ENCODE assay signal across 16 cellular contexts in the genomic region with DNA sequence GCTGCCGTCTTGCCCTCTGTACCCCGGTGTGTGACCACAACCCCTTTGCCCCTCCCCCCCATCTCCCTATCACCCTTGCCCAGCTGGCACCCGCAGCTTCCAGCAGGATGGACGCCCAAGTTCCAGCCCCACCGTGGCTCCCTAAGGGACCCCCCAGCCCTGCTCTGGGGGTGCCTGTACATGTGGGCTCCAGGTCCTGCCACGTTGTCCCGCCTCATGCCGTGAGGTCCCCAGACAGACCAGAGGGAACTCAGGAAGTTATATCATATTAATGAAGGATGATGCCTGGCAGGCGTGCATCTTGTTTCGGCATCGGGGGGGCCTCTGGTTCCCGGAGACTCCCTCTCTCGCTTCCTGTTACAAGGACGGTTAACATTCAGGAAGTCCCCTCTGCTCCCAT. TPM values are rescaled to one million over a fixed set of nuclear protein-coding genes. Genes with fewer than 3 reads are reported as not detected.
DNase-seq lines count a peak whose midpoint lies in the region; ATAC-seq and TF ChIP-seq lines count a peak whose summit lies in the region.
"Had no signal": no experiment of that assay in that cellular context is flagged by ENCODE, and none has a peak within 500 bp of the region (broad histone marks: within the 10 kb centered on the region; RNA-seq: fewer than 3 reads in every experiment).

No MANE protein-coding gene starts in this region.

- H3K27ac ChIP-seq in ascending aorta (peak overlapping the region; percentile 97 to 98), transverse colon (peak overlapping the region in 3 of 4 donors; percentile 67 to 82 (median 68))
- H3K27ac ChIP-seq: VCaP had no signal

- no peak for TF ChIP-seq EP300 in transverse colon (IDR thresholded peaks at IDR 0.05; ENCODE audit: low read depth)

- in situ Hi-C loops in transverse colon (cut with MboI; ENCODE audit: low pct_ligation_motif_present in 1 of 4, low pct_unique_long_range_greater_than_20kb in 1 of 4, low sequenced_read_pairs in 3 of 4), result no loop called here

- peak overlapping the region; percentile 61 for H3K27ac Mint-ChIP-seq in activated naive CD4-positive, alpha-beta T cell treated with anti-CD3 and anti-CD28 coated beads for 36 hours
- H3K27ac Mint-ChIP-seq in activated naive CD4-positive, alpha-beta T cell treated with anti-CD3 and anti-CD28 coated beads, Interleukin-2, amount 10 ng/mL, durations not matched to agents 7 days and 5 days, result no peak overlapping the region
- peak overlapping the region; percentile 56 to 90 (median 75) for H3K27ac Mint-ChIP-seq in nephron
- no peak overlapping the region for H3K27ac Mint-ChIP-seq in natural killer cell treated with Interleukin-12 subunit alpha and Interleukin-12 subunit beta and Interleukin-15 and Interleukin-18, amount 100 ng/mL, for 72 hours
- H3K27ac Mint-ChIP-seq: natural killer cell had no signal

- WGBS in transverse colon (ENCODE audit: low coverage in 1 of 2), 2 donors, result 50 to 65% methylated on average over 6 to 14 of the region's 14 CpGs

- H3K9me3 ChIP-seq in ascending aorta (no peaks in the 10 kb centered on the region), transverse colon (no peaks in the 10 kb centered on the region)
- H3K9me3 ChIP-seq: left lung had no signal

- intact Hi-C loops in activated naive CD4-positive, alpha-beta T cell treated with anti-CD3 and anti-CD28 coated beads for 36 hours (cut with micrococcal nuclease), result no loop called here
- intact Hi-C loops in ascending aorta (cut with DNase I) (loop anchor here (10.0 kb wide), 1 partner anchor 618 kb away; no protein-coding TSS in a partner anchor), transverse colon (cut with DNase I; ENCODE audit: low total_unique reads) (no loop called here)

- no peaks in the 10 kb centered on the region for H3K27me3 ChIP-seq in ascending aorta
- H3K27me3 ChIP-seq in transverse colon, result peaks cover 5% of the 10 kb centered on the region

- H3K36me3 ChIP-seq in ascending aorta (peaks cover 0 to 8% of the 10 kb centered on the region in 2 donors), transverse colon (no peaks in the 10 kb centered on the region)
- H3K36me3 ChIP-seq: left lung had no signal

- no peaks in the 10 kb centered on the region for H3K9me3 Mint-ChIP-seq in activated naive CD4-positive, alpha-beta T cell treated with anti-CD3 and anti-CD28 coated beads for 36 hours
- no peaks in the 10 kb centered on the region for H3K9me3 Mint-ChIP-seq in activated naive CD4-positive, alpha-beta T cell treated with anti-CD3 and anti-CD28 coated beads, Interleukin-2, amount 10 ng/mL, durations not matched to agents 7 days and 5 days
- H3K9me3 Mint-ChIP-seq in nephron, result no peaks in the 10 kb centered on the region
- H3K9me3 Mint-ChIP-seq in natural killer cell treated with Interleukin-12 subunit alpha and Interleukin-12 subunit beta and Interleukin-15 and Interleukin-18, amount 100 ng/mL, for 72 hours, result no peaks in the 10 kb centered on the region
- H3K9me3 Mint-ChIP-seq: natural killer cell had no signal

- peaks cover 9% of the 10 kb centered on the region for H3K36me3 Mint-ChIP-seq in activated naive CD4-positive, alpha-beta T cell treated with anti-CD3 and anti-CD28 coated beads for 36 hours (ENCODE audit: low read depth)
- H3K36me3 Mint-ChIP-seq in activated naive CD4-positive, alpha-beta T cell treated with anti-CD3 and anti-CD28 coated beads, Interleukin-2, amount 10 ng/mL, durations not matched to agents 7 days and 5 days, result peaks cover 2% of the 10 kb centered on the region
- H3K36me3 Mint-ChIP-seq in nephron (ENCODE audit: low read depth), result no peaks in the 10 kb centered on the region
- no peaks in the 10 kb centered on the region for H3K36me3 Mint-ChIP-seq in natural killer cell treated with Interleukin-12 subunit alpha and Interleukin-12 subunit beta and Interleukin-15 and Interleukin-18, amount 100 ng/mL, for 72 hours
- H3K36me3 Mint-ChIP-seq: natural killer cell had no signal

- CTCF ChIA-PET in activated naive CD4-positive, alpha-beta T cell treated with anti-CD3 and anti-CD28 coated beads for 36 hours (lab: Charles Lee), result interaction anchor here (0.7 to 2.5 kb wide), 2 partner anchors 35 to 726 kb away, joined by 3 to 10 read pairs; a partner anchor contains a TSS
- CTCF ChIA-PET in activated naive CD4-positive, alpha-beta T cell treated with anti-CD3 and anti-CD28 coated beads, Interleukin-2, amount 10 ng/mL, durations not matched to agents 7 days and 5 days (lab: Charles Lee), result no interaction called here

- no peaks in the 10 kb centered on the region for H3K27me3 Mint-ChIP-seq in activated naive CD4-positive, alpha-beta T cell treated with anti-CD3 and anti-CD28 coated beads for 36 hours (ENCODE audit: low read depth)
- peaks cover 13% of the 10 kb centered on the region for H3K27me3 Mint-ChIP-seq in activated naive CD4-positive, alpha-beta T cell treated with anti-CD3 and anti-CD28 coated beads, Interleukin-2, amount 10 ng/mL, durations not matched to agents 7 days and 5 days
- H3K27me3 Mint-ChIP-seq in nephron (ENCODE audit: low read depth), result no peaks in the 10 kb centered on the region
- H3K27me3 Mint-ChIP-seq in natural killer cell treated with Interleukin-12 subunit alpha and Interleukin-12 subunit beta and Interleukin-15 and Interleukin-18, amount 100 ng/mL, for 72 hours, result peaks cover 0 to 15% of the 10 kb centered on the region in 2 donors

- TF ChIP-seq CTCF in ascending aorta (IDR thresholded peaks at IDR 0.05) (no peak), nephron (IDR thresholded peaks at IDR 0.05; ENCODE audit: unreplicated experiment in 3 of 3) (no peak), transverse colon (IDR thresholded peaks at IDR 0.05) (no peak)

- H3K4me3 Mint-ChIP-seq in activated naive CD4-positive, alpha-beta T cell treated with anti-CD3 and anti-CD28 coated beads for 36 hours, result no peak overlapping the region
- no peak overlapping the region for H3K4me3 Mint-ChIP-seq in activated naive CD4-positive, alpha-beta T cell treated with anti-CD3 and anti-CD28 coated beads, Interleukin-2, amount 10 ng/mL, durations not matched to agents 7 days and 5 days
- no peak overlapping the region for H3K4me3 Mint-ChIP-seq in nephron
- no peak overlapping the region for H3K4me3 Mint-ChIP-seq in natural killer cell treated with Interleukin-12 subunit alpha and Interleukin-12 subunit beta and Interleukin-15 and Interleukin-18, amount 100 ng/mL, for 72 hours
- H3K4me3 Mint-ChIP-seq: natural killer cell had no signal

- ATAC-seq in GM18861 (IDR thresholded peaks at IDR 0.05; ENCODE audit: unreplicated experiment), result no peak
- ATAC-seq in GM21825 (IDR thresholded peaks at IDR 0.05; ENCODE audit: unreplicated experiment), result no peak
- no peak for ATAC-seq in natural killer cell treated with Interleukin-12 subunit alpha and Interleukin-12 subunit beta and Interleukin-15 and Interleukin-18, amount 100 ng/mL, for 72 hours
- ATAC-seq: left lung, natural killer cell had no signal

- no peak for TF ChIP-seq POLR2A in transverse colon (IDR thresholded peaks at IDR 0.05)

- DNase-seq in activated naive CD4-positive, alpha-beta T cell treated with anti-CD3 and anti-CD28 coated beads for 36 hours, result no peak
- DNase-seq in activated naive CD4-positive, alpha-beta T cell treated with anti-CD3 and anti-CD28 coated beads, Interleukin-2, amount 10 ng/mL, durations not matched to agents 7 days and 5 days, result no peak
- DNase-seq in ascending aorta (ENCODE audit: low spot score in 2 of 2) (no peak), transverse colon (no peak)
- no peak for DNase-seq in natural killer cell treated with Interleukin-12 subunit alpha and Interleukin-12 subunit beta and Interleukin-15 and Interleukin-18, amount 100 ng/mL, for 72 hours (ENCODE audit: low spot score)
- DNase-seq: effector CD4-positive, alpha-beta T cell; GDM1; left lung; natural killer cell; NCI-H2171 treated with DMSO at 0.1 percent for 48 hours; stimulated activated naive CD4-positive, alpha-beta T cell had no signal

- peaks cover 40% of the 10 kb centered on the region for H3K4me1 Mint-ChIP-seq in activated naive CD4-positive, alpha-beta T cell treated with anti-CD3 and anti-CD28 coated beads for 36 hours (ENCODE audit: low read depth)
- H3K4me1 Mint-ChIP-seq in activated naive CD4-positive, alpha-beta T cell treated with anti-CD3 and anti-CD28 coated beads, Interleukin-2, amount 10 ng/mL, durations not matched to agents 7 days and 5 days, result peaks cover 43% of the 10 kb centered on the region
- H3K4me1 Mint-ChIP-seq in nephron, result peaks cover 38% of the 10 kb centered on the region
- H3K4me1 Mint-ChIP-seq in natural killer cell treated with Interleukin-12 subunit alpha and Interleukin-12 subunit beta and Interleukin-15 and Interleukin-18, amount 100 ng/mL, for 72 hours (ENCODE audit: low read depth in 2 of 2), result peaks cover 0 to 11% of the 10 kb centered on the region in 2 donors

- H3K4me3 ChIP-seq in ascending aorta (no peak overlapping the region), transverse colon (no peak overlapping the region)
- H3K4me3 ChIP-seq: left lung had no signal

- peaks cover 22 to 40% of the 10 kb centered on the region in 2 donors for H3K4me1 ChIP-seq in ascending aorta
- H3K4me1 ChIP-seq in transverse colon, result peaks cover 12 to 39% (median 14%) of the 10 kb centered on the region in 4 donors

RNA-seq across cellular contexts. Expression of a gene that starts 1.6 kb away (rescaled TPM):
- 10 to 100 TPM; 16.3 to 17.2 TPM for total RNA-seq in activated naive CD4-positive, alpha-beta T cell treated with anti-CD3 and anti-CD28 coated beads for 36 hours
- total RNA-seq in ascending aorta (120 TPM), transverse colon (1 to 10 TPM in 2 of 4 donors, under 1 TPM in 1, not detected in 1; 0.55 to 2.4 (median 2.2) TPM)
- 1 to 10 TPM in 1 of 2 donors, under 1 TPM in 1; 0.31 to 1.7 TPM for total RNA-seq in natural killer cell treated with Interleukin-12 subunit alpha and Interleukin-12 subunit beta and Interleukin-15 and Interleukin-18, amount 100 ng/mL, for 72 hours

RNA-seq across cellular contexts. Expression of a gene that starts 9.6 kb away (rescaled TPM):
- total RNA-seq in activated naive CD4-positive, alpha-beta T cell treated with anti-CD3 and anti-CD28 coated beads for 36 hours, result 1 to 10 TPM; 7.1 to 8.1 TPM
- total RNA-seq in ascending aorta, result not detected
- not detected for total RNA-seq in transverse colon
- total RNA-seq in natural killer cell treated with Interleukin-12 subunit alpha and Interleukin-12 subunit beta and Interleukin-15 and Interleukin-18, amount 100 ng/mL, for 72 hours, result 1 to 10 TPM in 1 of 2 donors, not detected in 1; 3.0 TPM
- total RNA-seq: left lung, natural killer cell, sciatic nerve had no signal

RNA-seq across cellular contexts. Expression of a gene that starts 25.3 kb away (rescaled TPM):
- 100 to 1,000 TPM; 482 to 500 TPM for total RNA-seq in activated naive CD4-positive, alpha-beta T cell treated with anti-CD3 and anti-CD28 coated beads for 36 hours
- 159 TPM for total RNA-seq in ascending aorta
- total RNA-seq in transverse colon, result 100 to 1,000 TPM; 160 to 923 (median 194) TPM
- 100 to 1,000 TPM; 305 to 309 TPM for total RNA-seq in natural killer cell treated with Interleukin-12 subunit alpha and Interleukin-12 subunit beta and Interleukin-15 and Interleukin-18, amount 100 ng/mL, for 72 hours

RNA-seq across cellular contexts. Expression of a gene that starts 34.5 kb away (rescaled TPM):
- 1 to 10 TPM; 2.4 to 3.0 TPM for total RNA-seq in activated naive CD4-positive, alpha-beta T cell treated with anti-CD3 and anti-CD28 coated beads for 36 hours
- total RNA-seq in ascending aorta, result 104 TPM
- total RNA-seq in transverse colon, result 10 to 100 TPM in 1 of 4 donors, 1 to 10 TPM in 3; 5.3 to 27.1 (median 7.5) TPM
- under 1 TPM in 1 of 2 donors, not detected in 1; 0.36 TPM for total RNA-seq in natural killer cell treated with Interleukin-12 subunit alpha and Interleukin-12 subunit beta and Interleukin-15 and Interleukin-18, amount 100 ng/mL, for 72 hours

Comparison
In these comparisons a context has a peak if more than half of its experiments do, and no peak if none do; other contexts are left out.
1. H3K27ac Mint-ChIP-seq: peak in activated naive CD4-positive, alpha-beta T cell treated with anti-CD3 and anti-CD28 coated beads for 36 hours (single experiment) and nephron (3 of 3); none in activated naive CD4-positive, alpha-beta T cell treated with anti-CD3 and anti-CD28 coated beads, Interleukin-2, amount 10 ng/mL, durations not matched to agents 7 days and 5 days (single experiment) and natural killer cell treated with Interleukin-12 subunit alpha and Interleukin-12 subunit beta and Interleukin-15 and Interleukin-18, amount 100 ng/mL, for 72 hours (0 of 2).
2. RNA of a gene that starts 1.6 kb away (total RNA-seq): 120 TPM in ascending aorta (single experiment) and 16.3 to 17.2 TPM in activated naive CD4-positive, alpha-beta T cell treated with anti-CD3 and anti-CD28 coated beads for 36 hours; 0.55 to 2.4 TPM in transverse colon and 0.31 to 1.7 TPM in natural killer cell treated with Interleukin-12 subunit alpha and Interleukin-12 subunit beta and Interleukin-15 and Interleukin-18, amount 100 ng/mL, for 72 hours; every median in the first group is over 4 times any median in the second.